ENCODE assay signal across 8 cellular contexts in the genomic region with DNA sequence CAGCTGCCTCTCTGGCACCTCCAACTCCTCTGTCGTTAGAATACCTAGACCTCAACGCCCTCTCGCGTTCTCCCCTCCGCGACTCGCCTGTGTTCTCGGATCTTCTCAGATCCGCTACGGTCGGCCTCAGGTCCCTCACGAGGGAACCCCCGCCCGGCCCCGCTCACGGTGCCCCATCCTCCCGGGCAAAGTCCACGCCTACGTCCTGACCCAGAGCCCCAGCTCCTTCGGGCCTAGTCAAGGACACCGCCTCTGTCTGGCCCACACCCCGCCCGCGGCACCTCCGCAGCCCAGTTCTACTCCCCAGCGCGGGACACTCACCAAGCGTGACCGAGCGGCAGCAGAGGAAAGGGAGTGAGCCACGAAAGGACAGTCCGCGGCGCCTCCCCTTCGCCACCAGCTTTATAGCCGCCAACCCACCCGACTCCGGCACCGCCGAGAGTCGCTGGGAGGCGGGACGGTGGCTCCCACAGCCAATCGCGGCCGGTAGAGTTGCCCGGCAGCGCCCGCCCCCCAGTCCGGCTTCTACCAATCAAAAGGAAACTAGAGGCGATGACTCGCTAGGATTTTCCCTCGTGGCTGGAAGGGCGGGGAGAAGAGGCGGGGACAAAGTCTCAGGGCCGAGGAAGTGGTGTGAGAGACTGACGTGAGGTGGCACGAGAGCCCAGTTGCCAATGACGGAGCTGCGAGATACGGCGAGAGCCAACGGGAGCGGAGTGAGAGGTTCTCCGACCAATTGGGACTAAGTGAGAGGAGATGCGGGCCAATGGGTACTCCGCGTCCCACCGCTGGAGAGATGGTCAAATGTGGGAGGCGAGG. TPM values are rescaled to one million over a fixed set of nuclear protein-coding genes. Genes with fewer than 3 reads are reported as not detected.
DNase-seq lines count a peak whose midpoint lies in the region; ATAC-seq, FAIRE-seq and TF ChIP-seq lines count a peak whose summit lies in the region.

HMGCS1 (minus strand) TSS at position 378 of the 819 bp plus-strand sequence. CDS start 14,447 bp downstream, outside the sequence.

- peak within 1 kb of the TSS; percentile 99 for H3K4me3 Mint-ChIP-seq in activated CD8-positive, alpha-beta memory T cell treated with anti-CD3 and anti-CD28 coated beads, Interleukin-2, amount 10 ng/mL, durations not matched to agents 7 days and 5 days
- H3K4me3 Mint-ChIP-seq in memory B cell: peak within 1 kb of the TSS; percentile 100

- TF ChIP-seq POLR2A in H1 (IDR thresholded peaks at IDR 0.05; ENCODE audit: control extremely low read depth in 1 of 2, low read depth in 2 of 2, low read length in 2 of 2): peak; percentile 46 to 71; a peak in 2 of 3 replicates

- H3K4me2 ChIP-seq in H1 (ENCODE audit: insufficient read depth in 1 of 2, low read depth in 2 of 2, low read length in 2 of 2): peak within 1 kb of the TSS; percentile 80 to 95

- H3K4me3 ChIP-seq in NT2/D1 (ENCODE audit: insufficient read length, low read depth): peak within 1 kb of the TSS; percentile 96
- H3K4me3 ChIP-seq in H1 (ENCODE audit: extremely low read depth in 1 of 4, insufficient read depth in 2 of 4, low read depth in 3 of 4, low read length in 4 of 4): peak within 1 kb of the TSS; percentile 63 to 93 (median 90)

- peak within 1 kb of the TSS; percentile 2; the same call in 1 of the 2 replicates for H2BK20ac ChIP-seq in H1 (ENCODE audit: low read length)

- peak within 1 kb of the TSS; percentile 81 for H3K27ac ChIP-seq in H1 (ENCODE audit: low read depth, low read length)

- H3K79me1 ChIP-seq in H1 (ENCODE audit: low read depth, low read length): no peaks in the 10 kb centered on the region

- H2BK120ac ChIP-seq in H1 (replicated peaks; ENCODE audit: low read depth, low read length): peak within 1 kb of the TSS; percentile 89

- H3K4ac ChIP-seq in H1 (replicated peaks; ENCODE audit: insufficient read length, low read depth, low read length): peak within 1 kb of the TSS; percentile 54

- peak within 1 kb of the TSS; percentile 42 for H2BK12ac ChIP-seq in H1 (ENCODE audit: low read depth, low read length)

- no peak; a peak in 1 of 3 replicates for TF ChIP-seq EP300 in H1 (IDR thresholded peaks at IDR 0.05; ENCODE audit: borderline replicate concordance in 1 of 2, low read depth in 2 of 2, low read length in 2 of 2)

- ATAC-seq in GM21381 (IDR thresholded peaks at IDR 0.05; ENCODE audit: unreplicated experiment): peak; percentile 92
- ATAC-seq in activated CD8-positive, alpha-beta memory T cell treated with anti-CD3 and anti-CD28 coated beads, Interleukin-2, amount 10 ng/mL, durations not matched to agents 7 days and 5 days: peak; percentile 92
- ATAC-seq in memory B cell (ENCODE audit: low read depth): peak; percentile 80

- peaks cover 35% of the 10 kb centered on the region for H3K36me3 Mint-ChIP-seq in activated CD8-positive, alpha-beta memory T cell treated with anti-CD3 and anti-CD28 coated beads, Interleukin-2, amount 10 ng/mL, durations not matched to agents 7 days and 5 days
- no peaks in the 10 kb centered on the region for H3K36me3 Mint-ChIP-seq in memory B cell

- DNase-seq in COR-L47 (lab: John Stamatoyannopoulos, UW) (peak; percentile 99), HUDEP-2 (lab: John Stamatoyannopoulos, UW; ENCODE audit: unreplicated experiment in 76 of 76) (peak; percentile 71 to 99 (median 98)), NT2/D1 (ENCODE audit: low read depth, low spot score) (peak; percentile 95), H1 (ENCODE audit: low read depth in 1 of 2, low spot score in 2 of 2) (peak; percentile 94 to 99), memory B cell (ENCODE audit: low spot score in 2 of 2) (peak; percentile 96 to 99)
- peak; percentile 100 for DNase-seq in activated CD8-positive, alpha-beta memory T cell treated with anti-CD3 and anti-CD28 coated beads, Interleukin-2, amount 10 ng/mL, durations not matched to agents 7 days and 5 days
- peak; percentile 94 for DNase-seq in stimulated activated CD8-positive, alpha-beta memory T cell treated with anti-CD3 and anti-CD28 coated beads, Interleukin-12 subunit alpha, Interleukin-12 subunit beta, amount 100 ng/mL, for 24 hours (ENCODE audit: extremely low read depth)

- WGBS in H1 (ENCODE audit: extremely low coverage in 1 of 2, insufficient coverage in 1 of 2, insufficient read length in 1 of 2, insufficient replicate concordance in 2 of 2, low coverage in 1 of 2, low lambda C conversion rate in 2 of 2, missing lambda C conversion rate in 1 of 2), 2 experiments: 1% methylated on average over 48 of the region's 70 CpGs; no CpG with 5 or more reads in 1 of the 2 experiments

- H4K91ac ChIP-seq in H1 (replicated peaks; ENCODE audit: insufficient read length, low read length): peak within 1 kb of the TSS; percentile 91

- peaks cover 36 to 50% of the 10 kb centered on the region in 2 experiments for H3K79me2 ChIP-seq in H1 (ENCODE audit: control insufficient read depth in 1 of 2, insufficient read depth in 2 of 2, low read length in 2 of 2)

- H3K14ac ChIP-seq in H1 (ENCODE audit: insufficient read length): no peak within 1 kb of the TSS

- no peaks in the 10 kb centered on the region for H3K27me3 ChIP-seq in NT2/D1 (ENCODE audit: insufficient read depth, insufficient read length)
- H3K27me3 ChIP-seq in H1 (replicated peaks in 1 of 4; ENCODE audit: control insufficient read depth in 3 of 4, extremely low read depth in 1 of 4, insufficient read depth in 3 of 4, low read length in 3 of 4): no peaks in the 10 kb centered on the region

- H4K8ac ChIP-seq in H1 (ENCODE audit: extremely low read depth, insufficient read depth, low read length): peak within 1 kb of the TSS; percentile 93; the same call in 1 of the 2 replicates

- H3K9me3 Mint-ChIP-seq in activated CD8-positive, alpha-beta memory T cell treated with anti-CD3 and anti-CD28 coated beads, Interleukin-2, amount 10 ng/mL, durations not matched to agents 7 days and 5 days (ENCODE audit: low read depth): peaks cover 2% of the 10 kb centered on the region
- peaks cover 1% of the 10 kb centered on the region for H3K9me3 Mint-ChIP-seq in memory B cell

- H3K23ac ChIP-seq in H1 (ENCODE audit: insufficient read length): no peak within 1 kb of the TSS

- H3K4me1 Mint-ChIP-seq in activated CD8-positive, alpha-beta memory T cell treated with anti-CD3 and anti-CD28 coated beads, Interleukin-2, amount 10 ng/mL, durations not matched to agents 7 days and 5 days: peaks cover 62% of the 10 kb centered on the region
- H3K4me1 Mint-ChIP-seq in memory B cell: peaks cover 27% of the 10 kb centered on the region

- no peaks in the 10 kb centered on the region for H3K27me3 Mint-ChIP-seq in activated CD8-positive, alpha-beta memory T cell treated with anti-CD3 and anti-CD28 coated beads, Interleukin-2, amount 10 ng/mL, durations not matched to agents 7 days and 5 days
- peaks cover 2% of the 10 kb centered on the region for H3K27me3 Mint-ChIP-seq in memory B cell

- H4K5ac ChIP-seq in H1 (ENCODE audit: insufficient read length, low read depth, low read length): peak within 1 kb of the TSS; percentile 81

- H3K9ac ChIP-seq in NT2/D1 (ENCODE audit: insufficient read length, low read depth) (peak within 1 kb of the TSS; percentile 94), H1 (replicated peaks in 1 of 4; ENCODE audit: extremely low read depth in 1 of 4, low read depth in 3 of 4, low read length in 3 of 4) (peak within 1 kb of the TSS; percentile 78 to 85 (median 82))

- POLR2A ChIA-PET in H1 (lab: Charles Lee; ENCODE audit: partially characterized antibody): interaction anchor here (0.6 to 2.2 kb wide), 9 partner anchors 8 to 213 kb away, joined by 3 to 9 read pairs (median 3); partner anchors contain the start of genes TMEM267 and ZNF131

- peaks cover 2% of the 10 kb centered on the region for H3K23me2 ChIP-seq in H1 (ENCODE audit: low read depth, low read length)

- H3K9me3 ChIP-seq in NT2/D1 (ENCODE audit: insufficient read depth, low read length): no peaks in the 10 kb centered on the region
- no peaks in the 10 kb centered on the region for H3K9me3 ChIP-seq in H1 (ENCODE audit: insufficient read depth in 2 of 2, low read depth in 1 of 2, low read length in 1 of 2)

- peaks cover 17 to 26% of the 10 kb centered on the region in 2 experiments for H4K20me1 ChIP-seq in H1 (replicated peaks in 1 of 2; ENCODE audit: control insufficient read depth in 1 of 2, insufficient read depth in 2 of 2, low read length in 2 of 2)

- no peak for TF ChIP-seq CTCF in H1 (IDR thresholded peaks at IDR 0.05; ENCODE audit: control extremely low read depth in 1 of 3, insufficient read depth in 1 of 3, low read depth in 1 of 3, low read length in 3 of 3)

- TF ChIP-seq RAD21 in H1 (IDR thresholded peaks at IDR 0.05 in 1 of 2, conservative IDR thresholded peaks at IDR 0.05 in 1 of 2; ENCODE audit: low read depth in 2 of 2, low read length in 2 of 2): no peak

- CTCF ChIA-PET in activated CD8-positive, alpha-beta memory T cell treated with anti-CD3 and anti-CD28 coated beads, Interleukin-2, amount 10 ng/mL, durations not matched to agents 7 days and 5 days (lab: Charles Lee): interaction anchor here (0.6 to 2.9 kb wide), 16 partner anchors 9 to 363 kb away, joined by 3 to 16 read pairs (median 4); partner anchors contain the start of gene TMEM267
- CTCF ChIA-PET in H1 (lab: Charles Lee; ENCODE audit: partially characterized antibody): interaction anchor here (0.8 to 2.6 kb wide), 8 partner anchors 13 to 249 kb away, joined by 3 to 12 read pairs (median 3); partner anchors contain the start of genes NIM1K and TMEM267

- H3K4me1 ChIP-seq in NT2/D1 (ENCODE audit: insufficient read depth, insufficient read length) (no peaks in the 10 kb centered on the region), H1 (replicated peaks in 1 of 4; ENCODE audit: control insufficient read depth in 3 of 4, insufficient read depth in 4 of 4, low read length in 3 of 4) (peaks cover 0 to 14% (median 10%) of the 10 kb centered on the region in 4 experiments; a peak in 6 of 7 replicates)

- H2BK5ac ChIP-seq in H1 (ENCODE audit: low read depth, low read length): peak within 1 kb of the TSS; percentile 97

- peak within 1 kb of the TSS; percentile 25 for H2AFZ ChIP-seq in H1 (ENCODE audit: low read length)

- H2BK15ac ChIP-seq in H1 (ENCODE audit: low read length): no peak within 1 kb of the TSS; the same call in 1 of the 2 replicates

- H3K36me3 ChIP-seq in NT2/D1 (ENCODE audit: insufficient read depth, insufficient read length, low read length): peaks cover 20% of the 10 kb centered on the region
- peaks cover 0 to 17% (median 0%) of the 10 kb centered on the region in 4 experiments; a peak in 1 of 8 replicates for H3K36me3 ChIP-seq in H1 (ENCODE audit: control insufficient read depth in 2 of 4, insufficient read depth in 4 of 4, low read length in 3 of 4)

- peak within 1 kb of the TSS; percentile 96 for H3K27ac Mint-ChIP-seq in activated CD8-positive, alpha-beta memory T cell treated with anti-CD3 and anti-CD28 coated beads, Interleukin-2, amount 10 ng/mL, durations not matched to agents 7 days and 5 days
- H3K27ac Mint-ChIP-seq in memory B cell: peak within 1 kb of the TSS; percentile 98

- no peak within 1 kb of the TSS for H2AK5ac ChIP-seq in H1 (ENCODE audit: low read depth, low read length)

- FAIRE-seq in H1 (lab: Jason Lieb, UNC): peak; percentile 92

- H3K56ac ChIP-seq in H1 (replicated peaks; ENCODE audit: insufficient read length, low read depth, low read length): peak within 1 kb of the TSS; percentile 91

- H3K18ac ChIP-seq in H1 (ENCODE audit: extremely low read depth, low read length): peak within 1 kb of the TSS; percentile 78

RNA-seq across cellular contexts. Expression of gene HMGCS1, which starts in this region (rescaled TPM):
- 100 to 1,000 TPM in 1 of 2 experiments, 10 to 100 TPM in 1; 91.4 to 121 TPM for total RNA-seq in activated CD8-positive, alpha-beta memory T cell treated with anti-CD3 and anti-CD28 coated beads, Interleukin-2, amount 10 ng/mL, durations not matched to agents 7 days and 5 days
- 230 and 236 TPM in 2 replicates for total RNA-seq in H1 (2021; fragmentation: NEBNext Ultra II Directional; extraction: Animal tissue kit (Norgen Biotek cat#: 25700))
- polyA plus RNA-seq in H1 (2011; rRNA removed): 45.2 and 63.6 TPM in 2 replicates
- 91.4 TPM for polyA plus RNA-seq in H1 (2011; cell fraction: cytosol; rRNA removed)
- polyA plus RNA-seq in H1 (2011; cell fraction: nucleus; rRNA removed): 34.7 TPM
- polyA plus RNA-seq in H1 (2012, experiment 1 of 2): 121 to 218 TPM (median 145 TPM) in 4 replicates
- 11.8 TPM for polyA plus RNA-seq in H1 (2012, experiment 2 of 2)
- 214 TPM for polyA plus RNA-seq in H1 (2013, experiment 1 of 2)
- 235 TPM for polyA plus RNA-seq in H1 (2013, experiment 2 of 2)
- 152 and 224 TPM in 2 replicates for polyA minus RNA-seq in H1 (2011; rRNA and poly(A)+ RNA removed)
- 128 TPM for polyA minus RNA-seq in H1 (2011; cell fraction: cytosol; rRNA and poly(A)+ RNA removed)
- polyA minus RNA-seq in H1 (2011; cell fraction: nucleus; rRNA and poly(A)+ RNA removed): 107 TPM

Comparison
In these comparisons a context has a peak if more than half of its experiments do, and no peak if none do; other contexts are left out.
1. Peak in every context shown above with its lines: DNase-seq, ATAC-seq, H3K4me3 ChIP-seq and H3K27ac ChIP-seq.